ENCODE assay signal across 1 cellular context in genomic region chr22:46807458-46807857, GRCh38.
TF ChIP-seq lines count a peak whose summit lies in the region.

No MANE protein-coding gene starts in this region.

TF ChIP-seq in K562, 482 proteins besides CTCF, POLR2A, EP300 and RAD21 (continued from another document):
- TF ChIP-seq BRF1 (IDR thresholded peaks at IDR 0.05; ENCODE audit: borderline replicate concordance, extremely low read depth, insufficient read length) (no peak), KLF10 (CRISPR knock-in tag; IDR thresholded peaks at IDR 0.05) (no peak), RBM25 (IDR thresholded peaks at IDR 0.05; ENCODE audit: low read depth, low read length, severe bottlenecking) (peak; percentile 57), ZNF407 (IDR thresholded peaks at IDR 0.05; ENCODE audit: low read depth) (no peak), BCOR (IDR thresholded peaks at IDR 0.05) (0 out of 2 replicates have a peak, but pooled peaks have one; percentile 31), ZNF77 (CRISPR knock-in tag; IDR thresholded peaks at IDR 0.05) (no peak)
